In the genomic region with DNA sequence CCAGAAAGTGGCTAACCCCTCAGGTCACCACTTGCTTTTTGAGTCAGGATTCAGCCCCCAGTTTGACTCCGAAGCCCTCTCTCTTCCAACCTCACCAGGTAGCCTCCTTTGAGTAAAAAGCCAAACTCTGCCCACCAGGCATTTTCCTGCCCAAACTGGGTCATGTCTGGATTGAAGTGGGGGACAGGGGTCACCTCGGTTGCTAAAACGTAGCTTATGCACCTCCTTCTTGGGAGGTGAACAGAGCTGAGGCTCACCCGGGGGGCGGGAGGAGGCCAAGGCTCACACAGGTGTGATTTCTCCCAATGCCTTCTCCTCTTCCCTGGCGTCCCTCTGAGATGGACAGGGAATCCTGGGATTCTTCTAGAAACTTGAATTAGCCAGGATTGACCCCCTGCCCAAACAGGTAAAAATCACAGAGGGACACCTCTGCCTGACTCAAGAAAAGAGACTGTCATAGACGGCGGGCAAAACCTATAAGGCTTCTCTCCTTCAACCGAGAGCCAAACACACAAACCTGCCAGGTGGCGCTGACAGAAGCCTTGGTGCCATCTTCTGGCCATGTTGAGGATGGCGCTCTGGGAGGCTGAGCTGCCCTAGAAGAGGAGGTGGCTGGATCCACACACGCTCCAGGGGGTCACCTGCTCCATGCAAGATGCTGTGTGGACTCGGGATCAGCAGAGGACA, we compare ENCODE assay signal across 9 cellular contexts. TPM values are rescaled to one million over a fixed set of nuclear protein-coding genes. Genes with fewer than 3 reads are reported as not detected.
DNase-seq lines count a peak whose midpoint lies in the region; ATAC-seq, FAIRE-seq and TF ChIP-seq lines count a peak whose summit lies in the region.
"Had no signal": no experiment of that assay in that cellular context is flagged by ENCODE, and none has a peak within 500 bp of the region (broad histone marks: within the 10 kb centered on the region; RNA-seq: fewer than 3 reads in every experiment).

No MANE protein-coding gene starts in this region.

- TF ChIP-seq EP300 in transverse colon (IDR thresholded peaks at IDR 0.05; ENCODE audit: low read depth): no peak

- peak; percentile 62 for TF ChIP-seq CTCF in D721Med (IDR thresholded peaks at IDR 0.05; ENCODE audit: insufficient read depth, missing control alignments)
- peak; percentile 28 for TF ChIP-seq CTCF in GM20000 (IDR thresholded peaks at IDR 0.05; ENCODE audit: extremely low read depth, missing control alignments)
- peak; percentile 81 for TF ChIP-seq CTCF in Loucy (conservative IDR thresholded peaks at IDR 0.05; ENCODE audit: low read length)
- peak; percentile 81 for TF ChIP-seq CTCF in cardiac fibroblast (IDR thresholded peaks at IDR 0.05; ENCODE audit: low read depth, low read length)
- peak; percentile 52 for TF ChIP-seq CTCF in lower lobe of right lung (IDR thresholded peaks at IDR 0.05)
- peak; percentile 12 to 56 (median 53) for TF ChIP-seq CTCF in transverse colon (IDR thresholded peaks at IDR 0.05)

- H3K27me3 ChIP-seq in Loucy (ENCODE audit: insufficient read depth, low read length, poor library complexity, severe bottlenecking) (no peaks in the 10 kb centered on the region), lower lobe of right lung (ENCODE audit: low read depth) (peaks cover 25% of the 10 kb centered on the region), transverse colon (peaks cover 28% of the 10 kb centered on the region)

- H3K9ac ChIP-seq in Loucy (ENCODE audit: low read depth, low read length, poor library complexity, severe bottlenecking): no peak overlapping the region

- no peak overlapping the region for H3K27ac ChIP-seq in lower lobe of right lung
- H3K27ac ChIP-seq in transverse colon: no peak overlapping the region
- H3K27ac ChIP-seq: SJSA1 had no signal

- no peaks in the 10 kb centered on the region for H3K79me2 ChIP-seq in Loucy (ENCODE audit: insufficient read depth, low read length)

- H3K9me2 ChIP-seq in Loucy (replicated peaks; ENCODE audit: low read depth, low read length): no peaks in the 10 kb centered on the region

- no peak for TF ChIP-seq POLR2A in transverse colon (IDR thresholded peaks at IDR 0.05)

- WGBS in transverse colon (ENCODE audit: low coverage in 1 of 2), 2 donors: 33% methylated on average over 13 of the region's 13 CpGs; no CpG with 5 or more reads in 1 of the 2 donors

- H3K4me1 ChIP-seq in Loucy (ENCODE audit: insufficient read depth, low read length, poor library complexity, severe bottlenecking): no peaks in the 10 kb centered on the region
- no peaks in the 10 kb centered on the region for H3K4me1 ChIP-seq in lower lobe of right lung
- H3K4me1 ChIP-seq in transverse colon: no peaks in the 10 kb centered on the region
- H3K4me1 ChIP-seq: SJSA1 had no signal

- intact Hi-C loops in lower lobe of right lung (cut with DNase I) (no loop called here), transverse colon (cut with DNase I; ENCODE audit: low total_unique reads) (no loop called here)

- DNase-seq in D721Med (ENCODE audit: insufficient read length, low spot score) (no peak), GM20000 (ENCODE audit: low spot score) (peak; percentile 45), T follicular helper cell (ENCODE audit: low read depth) (peak; percentile 20), cardiac fibroblast (ENCODE audit: low read depth in 2 of 2) (peak; percentile 20 to 53), lower lobe of right lung (peak; percentile 60), transverse colon (peak; percentile 41), NCI-H524 treated with DMSO at 0.1 percent for 48 hours (lab: John Stamatoyannopoulos, UW) (no peak)

- H2AFZ ChIP-seq in Loucy (ENCODE audit: low read length): no peak overlapping the region; the same call in 1 of the 2 replicates

- H3K4me2 ChIP-seq in Loucy (ENCODE audit: low read depth, low read length, poor library complexity, severe bottlenecking): no peak overlapping the region

- in situ Hi-C loops in transverse colon (cut with MboI; ENCODE audit: low pct_ligation_motif_present in 1 of 4, low pct_unique_long_range_greater_than_20kb in 1 of 4, low sequenced_read_pairs in 3 of 4): no loop called here

- H3K9me3 ChIP-seq in Loucy (ENCODE audit: insufficient read depth, low read depth, low read length) (no peaks in the 10 kb centered on the region), lower lobe of right lung (no peaks in the 10 kb centered on the region), transverse colon (no peaks in the 10 kb centered on the region)
- H3K9me3 ChIP-seq: SJSA1 had no signal

- H3F3A ChIP-seq in Loucy (ENCODE audit: low read depth): no peaks in the 10 kb centered on the region

- no peaks in the 10 kb centered on the region for H4K20me1 ChIP-seq in Loucy (ENCODE audit: insufficient read depth, low read length, poor library complexity, severe bottlenecking)

- peak; percentile 74 to 78 for ATAC-seq in lower lobe of right lung

- H3K36me3 ChIP-seq in Loucy (ENCODE audit: insufficient read depth, low read length) (no peaks in the 10 kb centered on the region), lower lobe of right lung (no peaks in the 10 kb centered on the region), transverse colon (no peaks in the 10 kb centered on the region)
- H3K36me3 ChIP-seq: SJSA1 had no signal

- FAIRE-seq in D721Med (lab: Jason Lieb, UNC): no peak

- H3K4me3 ChIP-seq in Loucy (ENCODE audit: low read length, poor library complexity, severe bottlenecking) (no peak overlapping the region), cardiac fibroblast (replicated peaks in 1 of 2; ENCODE audit: low read depth in 2 of 2, low read length in 2 of 2) (no peak overlapping the region), lower lobe of right lung (no peak overlapping the region), transverse colon (no peak overlapping the region)
- H3K4me3 ChIP-seq: SJSA1 had no signal

RNA-seq across cellular contexts. Expression of a gene that starts 51.6 kb away (rescaled TPM):
- not detected for total RNA-seq in lower lobe of right lung
- total RNA-seq in transverse colon: not detected
- total RNA-seq: SJSA1 had no signal

Comparison
In these comparisons a context has a peak if more than half of its experiments do, and no peak if none do; other contexts are left out.
1. DNase-seq: peak in GM20000 (single experiment), T follicular helper cell (single experiment), cardiac fibroblast (2 of 2), lower lobe of right lung (single experiment) and transverse colon (single experiment); none in D721Med (single experiment) and NCI-H524 treated with DMSO at 0.1 percent for 48 hours (single experiment).
2. CTCF ChIP-seq: peak in every context shown above with its lines; median percentile 81 in Loucy; 81 in cardiac fibroblast; 62 in D721Med; 53 in transverse colon; 52 in lower lobe of right lung; 28 in GM20000.